ENCODE assay signal across 19 cellular contexts in genomic region chr16:4218202-4218601, GRCh38. TPM values are rescaled to one million over a fixed set of nuclear protein-coding genes. Genes with fewer than 3 reads are reported as not detected.
A peak's percentile ranks its signal among the peaks of the same experiment; 100 is the strongest.
DNase-seq lines count a peak whose midpoint lies in the region; ATAC-seq and TF ChIP-seq lines count a peak whose summit lies in the region.
"Had no signal": no experiment of that assay in that cellular context is flagged by ENCODE, and none has a peak within 500 bp of the region (broad histone marks: within the 10 kb centered on the region; RNA-seq: fewer than 3 reads in every experiment).

No MANE protein-coding gene starts in this region.

- WGBS in heart right ventricle, 2 donors = 33 to 52% methylated on average over 14 of the region's 14 CpGs
- 72% methylated on average over 3 of the region's 14 CpGs; no CpG with 5 or more reads in 1 of the 2 donors for WGBS in gastroesophageal sphincter (ENCODE audit: low coverage in 1 of 2), 2 donors
- WGBS in ovary, 3 donors = 53 to 71% (median 63%) methylated on average over 14 of the region's 14 CpGs

- ATAC-seq in heart right ventricle (peak in 2 of 8 donors; percentile 3 to 10), left ventricle myocardium superior (no peak), gastroesophageal sphincter (no peak), HG02840 (IDR thresholded peaks at IDR 0.05; ENCODE audit: low FRiP score, unreplicated experiment) (no peak), GM18868 (IDR thresholded peaks at IDR 0.05; ENCODE audit: unreplicated experiment) (no peak)
- ATAC-seq: CD8-positive, alpha-beta T cell; SK-N-SH treated with all-trans-retinoic acid at 6 μM for 48 hours; stimulated activated naive CD8-positive, alpha-beta T cell treated with anti-CD3 and anti-CD28 coated beads, Interleukin-15, Interleukin-2, amounts not matched to agents 100 U/mL and 50 U/mL, for 24 hours had no signal

- no peak for TF ChIP-seq EP300 in gastroesophageal sphincter (IDR thresholded peaks at IDR 0.05)
- TF ChIP-seq EP300 in ovary (IDR thresholded peaks at IDR 0.05) = no peak

- H3K4me1 ChIP-seq in heart right ventricle = peaks cover 27 to 99% (median 71%) of the 10 kb centered on the region in 9 donors
- peaks cover 0 to 31% (median 6%) of the 10 kb centered on the region in 3 donors for H3K4me1 ChIP-seq in gastroesophageal sphincter
- H3K4me1 ChIP-seq in ovary (ENCODE audit: insufficient read depth) = peaks cover 9% of the 10 kb centered on the region

- intact Hi-C loops in heart right ventricle (cut with DNase I) (no loop called here), left ventricle myocardium superior (cut with micrococcal nuclease) (no loop called here), ovary (cut with DNase I) (no loop called here)

- H3K27me3 ChIP-seq in heart right ventricle (no peaks in the 10 kb centered on the region), gastroesophageal sphincter (no peaks in the 10 kb centered on the region), ovary (no peaks in the 10 kb centered on the region)

- TF ChIP-seq POLR2A in gastroesophageal sphincter (IDR thresholded peaks at IDR 0.05) (no peak), ovary (IDR thresholded peaks at IDR 0.05) (no peak)

- no peaks in the 10 kb centered on the region for H3K9me3 ChIP-seq in heart right ventricle
- no peaks in the 10 kb centered on the region for H3K9me3 ChIP-seq in gastroesophageal sphincter
- no peaks in the 10 kb centered on the region for H3K9me3 ChIP-seq in ovary

- H3K27ac ChIP-seq in heart right ventricle = peak overlapping the region; percentile 61 to 96 (median 88)
- H3K27ac ChIP-seq in gastroesophageal sphincter = peak overlapping the region in 3 of 4 donors; percentile 61 to 62 (median 62)
- peak overlapping the region; percentile 55 for H3K27ac ChIP-seq in ovary

- TF ChIP-seq CTCF in heart right ventricle (IDR thresholded peaks at IDR 0.05) (no peak), gastroesophageal sphincter (IDR thresholded peaks at IDR 0.05) (no peak), ovary (IDR thresholded peaks at IDR 0.05) (no peak)

- peak overlapping the region in 3 of 10 donors; percentile 8 to 18 (median 11) for H3K4me3 ChIP-seq in heart right ventricle
- H3K4me3 ChIP-seq in gastroesophageal sphincter = no peak overlapping the region
- H3K4me3 ChIP-seq in ovary = no peak overlapping the region

- DNase-seq in heart right ventricle (no peak), left ventricle myocardium superior (no peak), ovary (no peak), NOMO-1 (lab: John Stamatoyannopoulos, UW; ENCODE audit: unreplicated experiment in 2 of 2) (no peak)
- no peak for DNase-seq in activated CD8-positive, alpha-beta memory T cell treated with anti-CD3 and anti-CD28 coated beads for 24 hours
- DNase-seq: ACHN; activated CD4-positive, alpha-beta T cell treated with anti-CD3 and anti-CD28 coated beads for 48 hours; activated CD8-positive, alpha-beta memory T cell treated with anti-CD3 and anti-CD28 coated beads, Interleukin-2, amount 50 U/mL, for 48 hours; activated naive CD4-positive, alpha-beta T cell treated with Interleukin-2 at 50 U/mL for 16 hours; aorta; CD8-positive, alpha-beta T cell; erythroblast; glutamatergic neuron; stimulated activated naive CD8-positive, alpha-beta T cell treated with anti-CD3 and anti-CD28 coated beads, Interleukin-15, Interleukin-2, amounts not matched to agents 100 U/mL and 50 U/mL, for 24 hours had no signal

- H3K36me3 ChIP-seq in heart right ventricle = no peaks in the 10 kb centered on the region
- H3K36me3 ChIP-seq in gastroesophageal sphincter = no peaks in the 10 kb centered on the region
- H3K36me3 ChIP-seq in ovary = no peaks in the 10 kb centered on the region

RNA-seq across cellular contexts. Expression of gene SRL, which starts 23.7 kb away (rescaled TPM):
- total RNA-seq in heart right ventricle = 100 to 1,000 TPM; 443 to 587 (median 486) TPM
- polyA plus RNA-seq in heart right ventricle = 100 to 1,000 TPM; 161 to 224 TPM
- total RNA-seq in left ventricle myocardium superior = 426 TPM
- 1 to 10 TPM; 1.2 to 3.4 (median 2.4) TPM for total RNA-seq in gastroesophageal sphincter
- 1 to 10 TPM in 3 of 7 donors, under 1 TPM in 4; under 0.01 to 2.1 (median 0.78) TPM for total RNA-seq in ovary
- polyA plus RNA-seq in ovary = 1 to 10 TPM; 1.1 to 7.5 TPM
- total RNA-seq: CD8-positive, alpha-beta T cell; NCI-H460 had no signal

RNA-seq across cellular contexts. Expression of gene TFAP4, which starts 54.6 kb away (rescaled TPM):
- total RNA-seq in heart right ventricle (1 to 10 TPM; 1.8 to 6.6 (median 3.1) TPM), left ventricle myocardium superior (4.7 TPM), gastroesophageal sphincter (1 to 10 TPM; 3.3 to 5.9 (median 4.7) TPM), ovary (10 to 100 TPM in 5 of 7 donors, 1 to 10 TPM in 2; 3.7 to 23.7 (median 18.3) TPM)
- polyA plus RNA-seq in heart right ventricle (1 to 10 TPM; 2.0 to 4.6 TPM), ovary (10 to 100 TPM in 1 of 2 donors, 1 to 10 TPM in 1; 2.1 to 14.0 TPM)

Comparison
In these comparisons a context has a peak if more than half of its experiments do, and no peak if none do; other contexts are left out.
1. RNA of gene SRL, which starts 23.7 kb away (total RNA-seq): 443 to 587 TPM in heart right ventricle and 426 TPM in left ventricle myocardium superior (single experiment); 1.2 to 3.4 TPM in gastroesophageal sphincter and under 0.01 to 2.1 TPM in ovary; every median in the first group is over 10 times any median in the second.
2. Peak in every context shown above with its lines, with median percentiles within 50 percentile points of each other: H3K27ac ChIP-seq.